In genomic region chr7:137937202-137937560, GRCh38 we compare ENCODE assay signal across 15 cellular contexts.
DNase-seq lines count a peak whose midpoint lies in the region; ATAC-seq, FAIRE-seq and TF ChIP-seq lines count a peak whose summit lies in the region.
"Had no signal": no experiment of that assay in that cellular context is flagged by ENCODE, and none has a peak within 500 bp of the region (broad histone marks: within the 10 kb centered on the region; RNA-seq: fewer than 3 reads in every experiment).

No MANE protein-coding gene starts in this region.

- H2AFZ ChIP-seq in K562 (ENCODE audit: low read depth, low read length), result no peak overlapping the region

- H3K9me1 ChIP-seq in K562 (ENCODE audit: control insufficient read depth, insufficient read depth, low read length), result no peaks in the 10 kb centered on the region

- no peak overlapping the region for H4K5ac ChIP-seq in mesendoderm (ENCODE audit: low read length)

- H2BK15ac ChIP-seq in mesendoderm (replicated peaks; ENCODE audit: low read depth), result no peak overlapping the region

- H3K79me1 ChIP-seq in mesendoderm (ENCODE audit: low read length), result peaks cover 32% of the 10 kb centered on the region

- no peak overlapping the region for H3K4ac ChIP-seq in mesendoderm (ENCODE audit: low read depth, low read length)

- TF ChIP-seq CTCF in K562 (IDR thresholded peaks at IDR 0.05 in 2 of 3, conservative IDR thresholded peaks at IDR 0.05 in 1 of 3; ENCODE audit: insufficient read depth in 2 of 3, low read depth in 1 of 3, low read length in 3 of 3), result no peak
- TF ChIP-seq CTCF in suprapubic skin (IDR thresholded peaks at IDR 0.05), result no peak

- H3K9ac ChIP-seq in K562 (ENCODE audit: insufficient read depth in 1 of 2, low read depth in 2 of 2, low read length in 2 of 2) (peak overlapping the region in 1 of 2 experiments; percentile 5; a peak in 1 of 4 replicates), mesendoderm (ENCODE audit: low read length) (no peak overlapping the region)

- H3K4me3 ChIP-seq in K562 (no peak overlapping the region), mesendoderm (ENCODE audit: low read length) (no peak overlapping the region), suprapubic skin (no peak overlapping the region)
- H3K4me3 ChIP-seq: dorsolateral prefrontal cortex had no signal

- DNase-seq in NCI-H2171 treated with DMSO at 0.1 percent for 48 hours (lab: John Stamatoyannopoulos, UW), result peak; percentile 25
- DNase-seq in NCI-H2171 (lab: John Stamatoyannopoulos, UW), result no peak
- no peak for DNase-seq in K562 (ENCODE audit: extremely low read depth in 1 of 4, low spot score in 3 of 4)
- DNase-seq in mesendoderm, result no peak
- no peak for DNase-seq in suprapubic skin (ENCODE audit: low spot score in 2 of 2)
- DNase-seq in foreskin melanocyte, result no peak
- DNase-seq in RPMI8226, result no peak
- DNase-seq: activated effector memory CD4-positive, alpha-beta T cell treated with Interleukin-2 at 50 U/mL for 16 hours; dorsolateral prefrontal cortex; GF-D8; immature natural killer cell; NCI-H1694 treated with DMSO at 0.1 percent for 48 hours; posterior cingulate gyrus had no signal

- H4K20me1 ChIP-seq in K562 (replicated peaks; ENCODE audit: control insufficient read depth, insufficient read depth, low read length), result no peaks in the 10 kb centered on the region

- TF ChIP-seq EP300 in K562 (IDR thresholded peaks at IDR 0.05; ENCODE audit: low read length), result no peak
- TF ChIP-seq EP300 in suprapubic skin (IDR thresholded peaks at IDR 0.05), result no peak

- H3K36me3 ChIP-seq in K562 (ENCODE audit: control insufficient read depth, insufficient read depth, low read length) (peaks cover 6% of the 10 kb centered on the region), mesendoderm (ENCODE audit: control insufficient read depth, insufficient read depth, low read length) (no peaks in the 10 kb centered on the region), suprapubic skin (no peaks in the 10 kb centered on the region)

- H3K23ac ChIP-seq in mesendoderm (ENCODE audit: low read length), result no peak overlapping the region

- H3K79me2 ChIP-seq in K562 (ENCODE audit: control insufficient read depth, insufficient read depth, low read length) (peaks cover 89% of the 10 kb centered on the region), mesendoderm (ENCODE audit: control insufficient read depth, insufficient read depth, low read length) (peaks cover 57% of the 10 kb centered on the region)

- H2BK120ac ChIP-seq in mesendoderm (ENCODE audit: low read depth, low read length), result no peak overlapping the region

- no peak for TF ChIP-seq RAD21 in K562 (CRISPR knock-in tag; conservative IDR thresholded peaks at IDR 0.05 in 1 of 2, IDR thresholded peaks at IDR 0.05 in 1 of 2)

- H3K56ac ChIP-seq in mesendoderm (ENCODE audit: low read length), result peak overlapping the region; percentile 26

- H3K27me3 ChIP-seq in K562 (ENCODE audit: control insufficient read depth in 2 of 2, insufficient read depth in 2 of 2, low read length in 2 of 2), result no peaks in the 10 kb centered on the region
- H3K27me3 ChIP-seq in mesendoderm (ENCODE audit: insufficient read depth, low read length, poor library complexity), result no peaks in the 10 kb centered on the region
- H3K27me3 ChIP-seq in suprapubic skin, result no peaks in the 10 kb centered on the region
- H3K27me3 ChIP-seq: dorsolateral prefrontal cortex had no signal

- H3K4me2 ChIP-seq in K562 (ENCODE audit: insufficient read depth, low read length) (no peak overlapping the region), mesendoderm (ENCODE audit: low read length) (no peak overlapping the region)

- H3K18ac ChIP-seq in mesendoderm (ENCODE audit: low read length), result no peak overlapping the region

- H2AK5ac ChIP-seq in mesendoderm (ENCODE audit: low read length), result no peak overlapping the region

- no peak overlapping the region for H2BK5ac ChIP-seq in mesendoderm (ENCODE audit: low read length)

- in situ Hi-C loops in K562 (cut with MboI), result no loop called here

- H3K27ac ChIP-seq in K562 (ENCODE audit: extremely low read depth, low read depth, low read length) (peak overlapping the region; percentile 17; the same call in 1 of the 3 replicates), mesendoderm (ENCODE audit: low read depth, low read length) (no peak overlapping the region), suprapubic skin (peak overlapping the region; percentile 19)

- H3K4me1 ChIP-seq in K562 (replicated peaks in 1 of 2; ENCODE audit: control insufficient read depth in 2 of 2, insufficient read depth in 2 of 2, low read length in 2 of 2) (peaks cover 25 to 72% of the 10 kb centered on the region in 2 experiments), mesendoderm (ENCODE audit: control insufficient read depth, low read depth, low read length) (peaks cover 35% of the 10 kb centered on the region), suprapubic skin (peaks cover 62% of the 10 kb centered on the region)

- H4K8ac ChIP-seq in mesendoderm (ENCODE audit: low read depth, low read length), result no peak overlapping the region

- FAIRE-seq in K562 (lab: Jason Lieb, UNC), result no peak
- FAIRE-seq: H54 had no signal

- POLR2A ChIA-PET in K562 (lab: Yijun Ruan, JAX), result interaction anchor here (1.1 to 1.5 kb wide), 3 partner anchors 9 to 17 kb away, joined by 4 to 5 read pairs (median 5); no protein-coding TSS in a partner anchor

- no TSS peak for BruUV-seq in K562 (replicated peaks; lab: Mats Ljungman, UMichigan)

- no peak for ATAC-seq in K562
- no peak for ATAC-seq in HG03039 (IDR thresholded peaks at IDR 0.05; ENCODE audit: unreplicated experiment)

- intact Hi-C loops in K562 (cut with micrococcal nuclease), result no loop called here

- CTCF ChIA-PET in K562 (lab: Yijun Ruan, JAX; ENCODE audit: low intra/inter-chr PET ratio), result no interaction called here

- TF ChIP-seq POLR2A in K562 (conservative IDR thresholded peaks at IDR 0.05) (no peak), suprapubic skin (IDR thresholded peaks at IDR 0.05) (no peak)

- H3K9me3 ChIP-seq in K562 (replicated peaks; ENCODE audit: control insufficient read depth, insufficient read depth, low read depth, low read length), result no peaks in the 10 kb centered on the region
- no peaks in the 10 kb centered on the region for H3K9me3 ChIP-seq in suprapubic skin

TF ChIP-seq in K562, 482 proteins besides CTCF, POLR2A, EP300 and RAD21 (continues in another document):
- TF ChIP-seq ZNF699 (CRISPR knock-in tag; IDR thresholded peaks at IDR 0.05; ENCODE audit: insufficient replicate concordance) (no peak), BACH1 (tag; IDR thresholded peaks at IDR 0.05) (no peak), ATF3 (IDR thresholded peaks at IDR 0.05) (no peak), ATF3 (CRISPR knock-in tag; conservative IDR thresholded peaks at IDR 0.05) (no peak), SFPQ (IDR thresholded peaks at IDR 0.05; ENCODE audit: low read depth, low read length) (no peak), NFXL1 (CRISPR knock-in tag; IDR thresholded peaks at IDR 0.05) (no peak), TSC22D4 (tag; IDR thresholded peaks at IDR 0.05) (no peak), MBD2 (IDR thresholded peaks at IDR 0.05; ENCODE audit: borderline replicate concordance, low read depth) (no peak), NUFIP1 (IDR thresholded peaks at IDR 0.05; ENCODE audit: partially characterized antibody) (no peak), ZNF583 (CRISPR knock-in tag; IDR thresholded peaks at IDR 0.05) (no peak), ATF6 (CRISPR knock-in tag; IDR thresholded peaks at IDR 0.05) (no peak), ZNF830 (CRISPR knock-in tag; IDR thresholded peaks at IDR 0.05) (no peak)
